In the genomic region with DNA sequence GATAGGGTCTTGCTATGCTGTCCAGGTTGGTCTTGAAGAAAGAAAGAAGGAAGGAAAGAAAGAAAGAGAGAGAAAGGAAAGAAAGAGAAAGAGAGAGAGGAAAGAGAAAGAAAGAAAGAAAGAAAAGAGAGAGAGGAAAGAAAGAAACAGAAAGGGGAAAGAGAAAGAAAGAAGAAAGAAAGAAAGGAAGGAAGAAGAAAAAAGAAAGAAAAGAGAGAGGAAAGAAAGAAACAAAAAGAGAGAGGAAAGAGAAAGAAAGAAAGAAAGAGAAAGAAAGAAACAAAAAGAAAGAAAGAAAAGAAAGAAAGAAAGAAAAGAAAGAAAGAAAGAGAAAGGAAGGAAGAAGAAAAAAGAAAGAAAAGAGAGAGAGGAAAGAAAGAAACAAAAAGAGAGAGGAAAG, we compare ENCODE assay signal across 32 cellular contexts.
"Had no signal": no experiment of that assay in that cellular context is flagged by ENCODE, and none has a peak within 500 bp of the region (broad histone marks: within the 10 kb centered on the region; RNA-seq: fewer than 3 reads in every experiment).

No MANE protein-coding gene starts in this region.

- H3K36me3 Mint-ChIP-seq: activated naive CD4-positive, alpha-beta T cell treated with anti-CD3 and anti-CD28 coated beads, Interleukin-2, amount 50 U/mL, for 24 hours; activated naive CD8-positive, alpha-beta T cell treated with anti-CD3 and anti-CD28 coated beads for 36 hours had no signal

- H3K27ac Mint-ChIP-seq: activated CD4-positive, alpha-beta memory T cell treated with anti-CD3 and anti-CD28 coated beads, Interleukin-2, amount 10 ng/mL, durations not matched to agents 7 days and 5 days; activated CD4-positive, alpha-beta T cell treated with anti-CD3 and anti-CD28 coated beads for 36 hours; activated CD4-positive, alpha-beta T cell treated with anti-CD3 and anti-CD28 coated beads, Interleukin-2, amount 10 ng/mL, durations not matched to agents 24 days and 14 days; activated naive CD4-positive, alpha-beta T cell treated with anti-CD3 and anti-CD28 coated beads for 36 hours; activated naive CD4-positive, alpha-beta T cell treated with anti-CD3 and anti-CD28 coated beads, Interleukin-2, amount 50 U/mL, for 24 hours; activated naive CD8-positive, alpha-beta T cell treated with anti-CD3 and anti-CD28 coated beads for 36 hours; activated naive CD8-positive, alpha-beta T cell treated with anti-CD3 and anti-CD28 coated beads, Interleukin-2, amount 50 U/mL, for 24 hours; activated T-cell treated with anti-CD3 and anti-CD28 coated beads, Interleukin-2, amount 50 U/mL, for 24 hours; activated T-helper 1 cell treated with anti-CD3 and anti-CD28 coated beads, Interleukin-12 subunit alpha, Interleukin-12 subunit beta, Interleukin-2, Interleukin-4 antibody, amounts not matched to agents 30 ng/mL and 10 ng/mL and 1 ng/mL, durations not matched to agents 14 hours and 24 hours and 36 hours; activated T-helper 2 cell treated with anti-CD3 and anti-CD28 coated beads, Interferon-gamma antibody, Interleukin-2, Interleukin-4, amounts not matched to agents 10 μg/mL and 5 μg/mL and 100 μg/mL, durations not matched to agents 14 hours and 24 hours and 36 hours; T-helper 17 cell; T-helper 2 cell treated with Interferon-gamma antibody and Interleukin-4, amounts not matched to agents 5 μg/mL and 100 μg/mL, for 36 hours had no signal

- H3K36me3 ChIP-seq: adrenal gland, esophagus squamous epithelium, gastroesophageal sphincter, heart right ventricle, WERI-Rb-1 had no signal

- H3K4me3 Mint-ChIP-seq: activated CD4-positive, alpha-beta memory T cell treated with anti-CD3 and anti-CD28 coated beads, Interleukin-2, amount 10 ng/mL, durations not matched to agents 7 days and 5 days; activated CD4-positive, alpha-beta T cell treated with anti-CD3 and anti-CD28 coated beads for 36 hours; activated CD4-positive, alpha-beta T cell treated with anti-CD3 and anti-CD28 coated beads, Interleukin-2, amount 10 ng/mL, durations not matched to agents 24 days and 14 days; activated naive CD4-positive, alpha-beta T cell treated with anti-CD3 and anti-CD28 coated beads for 36 hours; activated naive CD4-positive, alpha-beta T cell treated with anti-CD3 and anti-CD28 coated beads, Interleukin-2, amount 50 U/mL, for 24 hours; activated naive CD8-positive, alpha-beta T cell treated with anti-CD3 and anti-CD28 coated beads for 36 hours; activated naive CD8-positive, alpha-beta T cell treated with anti-CD3 and anti-CD28 coated beads, Interleukin-2, amount 50 U/mL, for 24 hours; activated T-cell treated with anti-CD3 and anti-CD28 coated beads, Interleukin-2, amount 50 U/mL, for 24 hours; activated T-helper 1 cell treated with anti-CD3 and anti-CD28 coated beads, Interleukin-12 subunit alpha, Interleukin-12 subunit beta, Interleukin-2, Interleukin-4 antibody, amounts not matched to agents 30 ng/mL and 10 ng/mL and 1 ng/mL, durations not matched to agents 14 hours and 24 hours and 36 hours; T-helper 17 cell; T-helper 2 cell treated with Interferon-gamma antibody and Interleukin-4, amounts not matched to agents 5 μg/mL and 100 μg/mL, for 36 hours had no signal

- ATAC-seq: activated CD4-positive, alpha-beta T cell treated with anti-CD3 and anti-CD28 coated beads for 36 hours; activated naive CD8-positive, alpha-beta T cell treated with anti-CD3 and anti-CD28 coated beads, Interleukin-2, amount 50 U/mL, for 24 hours; body of pancreas; gastroesophageal sphincter; heart right ventricle; T-helper 17 cell had no signal

- H3K4me1 Mint-ChIP-seq: activated CD4-positive, alpha-beta memory T cell treated with anti-CD3 and anti-CD28 coated beads, Interleukin-2, amount 10 ng/mL, durations not matched to agents 7 days and 5 days; activated CD4-positive, alpha-beta T cell treated with anti-CD3 and anti-CD28 coated beads for 36 hours; activated CD4-positive, alpha-beta T cell treated with anti-CD3 and anti-CD28 coated beads, Interleukin-2, amount 10 ng/mL, durations not matched to agents 24 days and 14 days; activated naive CD4-positive, alpha-beta T cell treated with anti-CD3 and anti-CD28 coated beads, Interleukin-2, amount 50 U/mL, for 24 hours; activated naive CD8-positive, alpha-beta T cell treated with anti-CD3 and anti-CD28 coated beads for 36 hours; activated naive CD8-positive, alpha-beta T cell treated with anti-CD3 and anti-CD28 coated beads, Interleukin-2, amount 50 U/mL, for 24 hours had no signal

- H3K27me3 Mint-ChIP-seq: activated CD4-positive, alpha-beta memory T cell treated with anti-CD3 and anti-CD28 coated beads, Interleukin-2, amount 10 ng/mL, durations not matched to agents 7 days and 5 days; activated CD4-positive, alpha-beta T cell treated with anti-CD3 and anti-CD28 coated beads for 36 hours; activated CD4-positive, alpha-beta T cell treated with anti-CD3 and anti-CD28 coated beads, Interleukin-2, amount 10 ng/mL, durations not matched to agents 24 days and 14 days; activated naive CD4-positive, alpha-beta T cell treated with anti-CD3 and anti-CD28 coated beads, Interleukin-2, amount 50 U/mL, for 24 hours; activated naive CD8-positive, alpha-beta T cell treated with anti-CD3 and anti-CD28 coated beads for 36 hours; activated naive CD8-positive, alpha-beta T cell treated with anti-CD3 and anti-CD28 coated beads, Interleukin-2, amount 50 U/mL, for 24 hours; activated T-cell treated with anti-CD3 and anti-CD28 coated beads, Interleukin-2, amount 50 U/mL, for 24 hours; T-helper 17 cell had no signal

- H3K27ac ChIP-seq: adrenal gland, body of pancreas, epithelial cell of prostate, esophagus squamous epithelium, gastroesophageal sphincter, heart right ventricle, WERI-Rb-1 had no signal

- H3K4me1 ChIP-seq: adrenal gland, body of pancreas, esophagus squamous epithelium, gastroesophageal sphincter, heart right ventricle had no signal

- H3K27me3 ChIP-seq: adrenal gland, body of pancreas, esophagus squamous epithelium, gastroesophageal sphincter had no signal

- H3K9me3 Mint-ChIP-seq: activated naive CD4-positive, alpha-beta T cell treated with anti-CD3 and anti-CD28 coated beads, Interleukin-2, amount 50 U/mL, for 24 hours had no signal

- H3K9me3 ChIP-seq: adrenal gland, body of pancreas, esophagus squamous epithelium had no signal

- DNase-seq: activated CD4-positive, alpha-beta memory T cell treated with anti-CD3 and anti-CD28 coated beads, Interleukin-2, amount 10 ng/mL, durations not matched to agents 7 days and 5 days; activated CD4-positive, alpha-beta T cell treated with anti-CD3 and anti-CD28 coated beads for 36 hours; activated CD4-positive, alpha-beta T cell treated with anti-CD3 and anti-CD28 coated beads, Interleukin-2, amount 10 ng/mL, durations not matched to agents 24 days and 14 days; activated CD4-positive, CD25-positive, alpha-beta regulatory T cell; activated CD4-positive, CD25-positive, alpha-beta regulatory T cell treated with anti-CD3 and anti-CD28 coated beads, Interleukin-2, amount 50 U/mL, for 72 hours; activated CD8-positive, alpha-beta memory T cell treated with anti-CD3 and anti-CD28 coated beads, Interleukin-2, amount 50 U/mL, for 48 hours; activated effector memory CD4-positive, alpha-beta T cell treated with anti-CD3 and anti-CD28 coated beads, Interleukin-2, amount 50 U/mL, for 16 hours; activated naive CD4-positive, alpha-beta T cell treated with anti-CD3 and anti-CD28 coated beads for 36 hours; activated naive CD8-positive, alpha-beta T cell treated with anti-CD3 and anti-CD28 coated beads for 36 hours; activated naive CD8-positive, alpha-beta T cell treated with anti-CD3 and anti-CD28 coated beads, Interleukin-2, amount 50 U/mL, for 24 hours; activated T-cell treated with anti-CD3 and anti-CD28 coated beads for 4 hours; activated T-cell treated with anti-CD3 and anti-CD28 coated beads, Interleukin-2, amount 50 U/mL, for 24 hours; adrenal gland; amygdala; aorta; body of pancreas; caudate nucleus; cortex of kidney; effector CD8-positive, alpha-beta T cell; esophagus squamous epithelium; foreskin melanocyte; heart right ventricle; T-helper 1 cell; T-helper 17 cell; T1000; WERI-Rb-1 had no signal

- H3K4me3 ChIP-seq: adrenal gland, body of pancreas, esophagus squamous epithelium, gastroesophageal sphincter, heart right ventricle had no signal
